12 cellular contexts compared by ENCODE assay signal in genomic region chr2:212727751-212728150, GRCh38.
DNase-seq lines count a peak whose midpoint lies in the region; ATAC-seq, FAIRE-seq and TF ChIP-seq lines count a peak whose summit lies in the region.
"Had no signal": no experiment of that assay in that cellular context is flagged by ENCODE, and none has a peak within 500 bp of the region (broad histone marks: within the 10 kb centered on the region; RNA-seq: fewer than 3 reads in every experiment).

No MANE protein-coding gene starts in this region.

- FAIRE-seq in kidney (lab: Jason Lieb, UNC), result no peak

- no peak overlapping the region for H3K4me3 ChIP-seq in mammary epithelial cell (replicated peaks in 1 of 3; ENCODE audit: insufficient read depth in 1 of 3, low read depth in 2 of 3, low read length in 3 of 3)
- H3K4me3 ChIP-seq in breast epithelium, result no peak overlapping the region
- no peak overlapping the region for H3K4me3 ChIP-seq in thyroid gland (replicated peaks in 1 of 3)
- H3K4me3 ChIP-seq in kidney (ENCODE audit: low read length in 2 of 2), result no peak overlapping the region
- H3K4me3 ChIP-seq: coronary artery, heart right ventricle, testis had no signal

- H3K9ac ChIP-seq in mammary epithelial cell (ENCODE audit: insufficient read depth, low read length), result no peak overlapping the region
- H3K9ac ChIP-seq in kidney (ENCODE audit: low read length in 2 of 2), result no peak overlapping the region

- dilution Hi-C loops in mammary epithelial cell (cut with HindIII; ENCODE audit: low sequenced_read_pairs), result no loop called here

- H3K27ac ChIP-seq in mammary epithelial cell (ENCODE audit: insufficient read depth, low read depth, low read length) (no peak overlapping the region), breast epithelium (no peak overlapping the region), thyroid gland (peak overlapping the region; percentile 69 to 82 (median 82)), kidney (ENCODE audit: low read depth in 2 of 2, low read length in 2 of 2) (no peak overlapping the region)
- H3K27ac ChIP-seq: coronary artery, heart right ventricle, testis had no signal

- in situ Hi-C loops in mammary epithelial cell (cut with MboI; ENCODE audit: low sequenced_read_pairs in 2 of 2), result no loop called here

- intact Hi-C loops in mammary epithelial cell (cut with micrococcal nuclease), result no loop called here
- intact Hi-C loops in breast epithelium (cut with DNase I; ENCODE audit: low total_unique reads), result no loop called here
- intact Hi-C loops in thyroid gland (cut with DNase I), result no loop called here
- intact Hi-C loops in kidney (cut with DNase I), result no loop called here

- no peak overlapping the region for H2AFZ ChIP-seq in mammary epithelial cell (ENCODE audit: low read depth, low read length)

- TF ChIP-seq CTCF in mammary epithelial cell (conservative IDR thresholded peaks at IDR 0.05 in 1 of 2, IDR thresholded peaks at IDR 0.05 in 1 of 2; ENCODE audit: extremely low read depth in 1 of 2, insufficient read depth in 1 of 2, low read depth in 1 of 2, low read length in 2 of 2) (no peak), breast epithelium (IDR thresholded peaks at IDR 0.05) (no peak), thyroid gland (IDR thresholded peaks at IDR 0.05) (peak in 1 of 6 experiments; percentile 36), kidney (IDR thresholded peaks at IDR 0.05; ENCODE audit: borderline replicate concordance, extremely low read depth, insufficient read depth) (no peak)

- CTCF ChIA-PET in mammary epithelial cell (lab: Charles Lee; ENCODE audit: low non-redundant PET), result no interaction called here

- H3K4me1 ChIP-seq in mammary epithelial cell (ENCODE audit: insufficient read depth, low read length) (peaks cover 7% of the 10 kb centered on the region), breast epithelium (no peaks in the 10 kb centered on the region), thyroid gland (peaks cover 57 to 68% of the 10 kb centered on the region in 2 donors), kidney (ENCODE audit: control insufficient read depth in 1 of 2, insufficient read depth in 1 of 2, low read depth in 1 of 2, low read length in 2 of 2) (no peaks in the 10 kb centered on the region)
- H3K4me1 ChIP-seq: heart right ventricle, testis had no signal

- no TSS peak for BruUV-seq in mammary epithelial cell (replicated peaks; lab: Mats Ljungman, UMichigan)

- peak; percentile 35 for DNase-seq in mammary epithelial cell
- DNase-seq in breast epithelium (ENCODE audit: low spot score in 2 of 2), result no peak
- peak; percentile 60 to 62 for DNase-seq in thyroid gland
- no peak for DNase-seq in activated effector memory CD4-positive, alpha-beta T cell treated with anti-CD3 and anti-CD28 coated beads, Interleukin-2, amount 50 U/mL, for 16 hours
- DNase-seq in kidney, result no peak
- no peak for DNase-seq in NCI-H1930 (lab: John Stamatoyannopoulos, UW)
- DNase-seq: heart right ventricle; stimulated activated CD4-positive, alpha-beta T cell treated with anti-CD3 and anti-CD28 coated beads, Interleukin-15, amount 100 ng/mL, for 24 hours; testis had no signal

- H3K79me2 ChIP-seq in mammary epithelial cell (ENCODE audit: insufficient read depth, low read length), result no peaks in the 10 kb centered on the region

- WGBS in mammary epithelial cell (ENCODE audit: low coverage, missing lambda C conversion rate), result 96% methylated on average over 3 of the region's 3 CpGs
- 26 to 31% methylated on average over 3 of the region's 3 CpGs for WGBS in thyroid gland, 2 donors

- ATAC-seq in HG02623 (IDR thresholded peaks at IDR 0.05; ENCODE audit: unreplicated experiment), result peak; percentile 44
- peak; percentile 47 for ATAC-seq in HG03565 (IDR thresholded peaks at IDR 0.05; ENCODE audit: unreplicated experiment)
- ATAC-seq: heart right ventricle had no signal

- H3K9me3 ChIP-seq in mammary epithelial cell (replicated peaks; ENCODE audit: insufficient read depth, low read length) (no peaks in the 10 kb centered on the region), breast epithelium (no peaks in the 10 kb centered on the region), thyroid gland (no peaks in the 10 kb centered on the region), kidney (ENCODE audit: control insufficient read depth in 1 of 2, low read length in 2 of 2) (no peaks in the 10 kb centered on the region)
- H3K9me3 ChIP-seq: heart right ventricle, testis had no signal

- TF ChIP-seq POLR2A in breast epithelium (IDR thresholded peaks at IDR 0.05) (no peak), thyroid gland (IDR thresholded peaks at IDR 0.05) (no peak)

- H3K36me3 ChIP-seq in mammary epithelial cell (ENCODE audit: insufficient read depth, low read length) (no peaks in the 10 kb centered on the region), breast epithelium (no peaks in the 10 kb centered on the region), thyroid gland (no peaks in the 10 kb centered on the region), kidney (ENCODE audit: control insufficient read depth in 1 of 2, insufficient read depth in 2 of 2, low read length in 2 of 2) (no peaks in the 10 kb centered on the region)
- H3K36me3 ChIP-seq: heart right ventricle had no signal

- H3K27me3 ChIP-seq in mammary epithelial cell (ENCODE audit: insufficient read depth, low read length) (no peaks in the 10 kb centered on the region), breast epithelium (no peaks in the 10 kb centered on the region), thyroid gland (no peaks in the 10 kb centered on the region)
- H3K27me3 ChIP-seq: heart right ventricle, testis had no signal

- no peak overlapping the region for H3K4me2 ChIP-seq in mammary epithelial cell (ENCODE audit: insufficient read depth, low read depth, low read length)

- no peaks in the 10 kb centered on the region for H4K20me1 ChIP-seq in mammary epithelial cell (ENCODE audit: insufficient read depth, low read length)

Comparison
In these comparisons a context has a peak if more than half of its experiments do, and no peak if none do; other contexts are left out.
1. DNase-seq: peak in mammary epithelial cell (single experiment) and thyroid gland (2 of 2); none in breast epithelium (0 of 2), activated effector memory CD4-positive, alpha-beta T cell treated with anti-CD3 and anti-CD28 coated beads, Interleukin-2, amount 50 U/mL, for 16 hours (single experiment), kidney (single experiment) and NCI-H1930 (0 of 2).
2. H3K27ac ChIP-seq: peak in thyroid gland (3 of 3); none in mammary epithelial cell (single experiment), breast epithelium (0 of 2) and kidney (0 of 2).